In genomic region chr5:177471610-177472356, GRCh38 we compare ENCODE assay signal across 9 cellular contexts. TPM values are rescaled to one million over a fixed set of nuclear protein-coding genes. Genes with fewer than 3 reads are reported as not detected.
A peak's percentile ranks its signal among the peaks of the same experiment; 100 is the strongest.
DNase-seq lines count a peak whose midpoint lies in the region; TF ChIP-seq lines count a peak whose summit lies in the region.
"Had no signal": no experiment of that assay in that cellular context is flagged by ENCODE, and none has a peak within 500 bp of the region (broad histone marks: within the 10 kb centered on the region; RNA-seq: fewer than 3 reads in every experiment).

No MANE protein-coding gene starts in this region.

- H2AFZ ChIP-seq in OCI-LY3 (ENCODE audit: low read depth, low read length) = no peak overlapping the region
- no peak overlapping the region for H2AFZ ChIP-seq in neuronal stem cell (ENCODE audit: low read length)

- H3K27me3 Mint-ChIP-seq in endodermal cell (ENCODE audit: insufficient read depth) = no peaks in the 10 kb centered on the region

- DNase-seq in endodermal cell (peak; percentile 60), neuronal stem cell (ENCODE audit: low spot score) (no peak), SKM-1 treated with dmso at 0.1 percent for 144 hours (lab: John Stamatoyannopoulos, UW; ENCODE audit: unreplicated experiment) (no peak), anterior cingulate cortex (lab: John Stamatoyannopoulos, UW) (no peak), kidney tubule cell (ENCODE audit: low spot score) (no peak), NCI-H1436 (lab: John Stamatoyannopoulos, UW) (no peak)

- H3K4me3 Mint-ChIP-seq in endodermal cell = peak overlapping the region; percentile 74

- H3K36me3 Mint-ChIP-seq in endodermal cell (ENCODE audit: low read depth) = peaks cover 44% of the 10 kb centered on the region

- H3K14ac ChIP-seq in neuronal stem cell (ENCODE audit: low read length) = no peak overlapping the region

- H3K4me1 ChIP-seq in BLaER1 (peaks cover 61% of the 10 kb centered on the region), OCI-LY3 (ENCODE audit: low read length) (peaks cover 11% of the 10 kb centered on the region), endodermal cell (ENCODE audit: control insufficient read depth, insufficient read depth, low read length) (peaks cover 31% of the 10 kb centered on the region), neuronal stem cell (ENCODE audit: control insufficient read depth in 2 of 2, insufficient read depth in 1 of 2, low read depth in 1 of 2, low read length in 2 of 2) (peaks cover 41 to 44% of the 10 kb centered on the region in 2 donors)

- H2BK15ac ChIP-seq in neuronal stem cell (ENCODE audit: low read length) = no peak overlapping the region

- no peak overlapping the region for H4K91ac ChIP-seq in neuronal stem cell (ENCODE audit: low read depth, low read length, poor library complexity)

- peaks cover 59% of the 10 kb centered on the region for H4K20me1 ChIP-seq in BLaER1
- H4K20me1 ChIP-seq in OCI-LY3 (ENCODE audit: insufficient read depth, low read length) = peaks cover 33% of the 10 kb centered on the region

- no peak overlapping the region for H4K8ac ChIP-seq in neuronal stem cell (ENCODE audit: low read depth, low read length)

- H3K27ac ChIP-seq in BLaER1 (peak overlapping the region; percentile 99), OCI-LY3 (ENCODE audit: low read length) (no peak overlapping the region), endodermal cell (ENCODE audit: low read depth, low read length) (peak overlapping the region; percentile 96), neuronal stem cell (replicated peaks; ENCODE audit: low read length) (peak overlapping the region; percentile 38)
- H3K27ac ChIP-seq: pancreas had no signal

- H3K4me3 ChIP-seq in BLaER1 (peak overlapping the region; percentile 95), OCI-LY3 (ENCODE audit: low read length) (peak overlapping the region; percentile 92), endodermal cell (ENCODE audit: low read length) (peak overlapping the region; percentile 93), neuronal stem cell (ENCODE audit: low read length in 2 of 2) (peak overlapping the region; percentile 94 to 96)

- H3K79me1 ChIP-seq in neuronal stem cell (ENCODE audit: low read depth, low read length) = peaks cover 30% of the 10 kb centered on the region

- WGBS in endodermal cell (ENCODE audit: insufficient coverage in 1 of 2, insufficient read length in 1 of 2), 2 experiments = 71 to 73% methylated on average over 9 to 14 of the region's 14 CpGs
- WGBS in neuronal stem cell (ENCODE audit: extremely low coverage in 2 of 2, insufficient read length in 2 of 2, insufficient replicate concordance in 1 of 2), 2 donors = no CpG with 5 or more reads among the region's 14 CpGs

- H3K18ac ChIP-seq in neuronal stem cell (ENCODE audit: low read length) = peak overlapping the region; percentile 99

- peak overlapping the region; percentile 93 for H2BK120ac ChIP-seq in neuronal stem cell (ENCODE audit: low read depth, low read length)

- H3K9me3 Mint-ChIP-seq in endodermal cell = no peaks in the 10 kb centered on the region

- H3K79me2 ChIP-seq in OCI-LY3 (ENCODE audit: low read length) = peaks cover 35% of the 10 kb centered on the region

- peak overlapping the region; percentile 68 for H2AK5ac ChIP-seq in neuronal stem cell (ENCODE audit: low read depth, low read length)

- peaks cover 6% of the 10 kb centered on the region for H3K9me3 ChIP-seq in BLaER1
- H3K9me3 ChIP-seq in OCI-LY3 (ENCODE audit: insufficient read depth, low read length) = no peaks in the 10 kb centered on the region
- no peaks in the 10 kb centered on the region for H3K9me3 ChIP-seq in endodermal cell (ENCODE audit: control insufficient read depth, low read length)
- peaks cover 0 to 3% of the 10 kb centered on the region in 2 donors for H3K9me3 ChIP-seq in neuronal stem cell (replicated peaks in 1 of 2; ENCODE audit: control insufficient read depth in 2 of 2, insufficient read depth in 1 of 2, low read depth in 1 of 2, low read length in 2 of 2)
- H3K9me3 ChIP-seq: pancreas had no signal

- H3K9ac ChIP-seq in BLaER1 (peak overlapping the region; percentile 99), OCI-LY3 (ENCODE audit: low read length) (peak overlapping the region; percentile 75), endodermal cell (ENCODE audit: extremely low read depth, low read length, poor library complexity, severe bottlenecking) (peak overlapping the region; percentile 86), neuronal stem cell (ENCODE audit: low read depth, low read length, poor library complexity) (peak overlapping the region; percentile 95)

- H3K23ac ChIP-seq in neuronal stem cell (ENCODE audit: low read depth, low read length, poor library complexity) = no peak overlapping the region

- H2BK5ac ChIP-seq in neuronal stem cell (ENCODE audit: low read length) = peak overlapping the region; percentile 95

- no peak overlapping the region for H3K4ac ChIP-seq in neuronal stem cell (ENCODE audit: low read length)

- peaks cover 35% of the 10 kb centered on the region for H3K4me1 Mint-ChIP-seq in endodermal cell

- H3K4me2 ChIP-seq in BLaER1 = peak overlapping the region; percentile 99
- peak overlapping the region; percentile 84 for H3K4me2 ChIP-seq in OCI-LY3 (ENCODE audit: low read length)
- peak overlapping the region; percentile 87 for H3K4me2 ChIP-seq in neuronal stem cell (ENCODE audit: insufficient read depth, low read length, poor library complexity, severe bottlenecking)

- H3K36me3 ChIP-seq in BLaER1 = peaks cover 56% of the 10 kb centered on the region
- H3K36me3 ChIP-seq in OCI-LY3 (replicated peaks; ENCODE audit: low read depth, low read length) = peaks cover 8% of the 10 kb centered on the region
- H3K36me3 ChIP-seq in endodermal cell (ENCODE audit: control insufficient read depth, insufficient read depth, low read length) = peaks cover 55% of the 10 kb centered on the region
- H3K36me3 ChIP-seq in neuronal stem cell (replicated peaks in 1 of 2; ENCODE audit: control insufficient read depth in 2 of 2, insufficient read depth in 2 of 2, low read length in 2 of 2) = peaks cover 39 to 58% of the 10 kb centered on the region in 2 donors
- H3K36me3 ChIP-seq: pancreas had no signal

- H3K27me3 ChIP-seq in BLaER1 = no peaks in the 10 kb centered on the region
- H3K27me3 ChIP-seq in OCI-LY3 (ENCODE audit: low read depth, low read length) = peaks cover 4% of the 10 kb centered on the region; the same call in 1 of the 2 replicates
- H3K27me3 ChIP-seq in endodermal cell (ENCODE audit: control insufficient read depth, insufficient read depth, low read length, poor library complexity, severe bottlenecking) = no peaks in the 10 kb centered on the region
- H3K27me3 ChIP-seq in neuronal stem cell (ENCODE audit: control insufficient read depth in 3 of 3, insufficient read depth in 3 of 3, low read depth in 1 of 3, low read length in 3 of 3) = no peaks in the 10 kb centered on the region
- H3K27me3 ChIP-seq: pancreas had no signal

- H3K27ac Mint-ChIP-seq in endodermal cell = peak overlapping the region; percentile 44

- TF ChIP-seq CTCF in OCI-LY3 (IDR thresholded peaks at IDR 0.05; ENCODE audit: low read depth, low read length) = no peak
- no peak for TF ChIP-seq CTCF in endodermal cell (conservative IDR thresholded peaks at IDR 0.05)

- H2BK12ac ChIP-seq in neuronal stem cell (ENCODE audit: low read length) = no peak overlapping the region

RNA-seq across cellular contexts. Expression of gene DBN1, which starts 1.7 kb away (rescaled TPM):
- 100 to 1,000 TPM; 322 to 383 TPM for total RNA-seq in endodermal cell
- 285 TPM for polyA plus RNA-seq in endodermal cell (2013, experiment 1 of 2)
- 272 TPM for polyA plus RNA-seq in endodermal cell (2013, experiment 2 of 2)
- polyA plus RNA-seq in neuronal stem cell (2013, experiment 1 of 2) = 205 TPM
- polyA plus RNA-seq in neuronal stem cell (2013, experiment 2 of 2) = 197 TPM

RNA-seq across cellular contexts. Expression of gene PRR7, which starts 25.2 kb away (rescaled TPM):
- total RNA-seq in endodermal cell = 1 to 10 TPM; 4.7 to 8.0 TPM
- polyA plus RNA-seq in endodermal cell (2013, experiment 1 of 2) = 8.2 TPM
- 8.7 TPM for polyA plus RNA-seq in endodermal cell (2013, experiment 2 of 2)
- polyA plus RNA-seq in neuronal stem cell (2013, experiment 1 of 2) = 26.8 TPM
- polyA plus RNA-seq in neuronal stem cell (2013, experiment 2 of 2) = 26.8 TPM

RNA-seq across cellular contexts. Expression of gene PDLIM7, which starts 25.6 kb away (rescaled TPM):
- total RNA-seq in endodermal cell = 100 to 1,000 TPM; 196 to 241 TPM
- polyA plus RNA-seq in endodermal cell (2013, experiment 1 of 2) = 307 TPM
- polyA plus RNA-seq in endodermal cell (2013, experiment 2 of 2) = 281 TPM
- 206 TPM for polyA plus RNA-seq in neuronal stem cell (2013, experiment 1 of 2)
- polyA plus RNA-seq in neuronal stem cell (2013, experiment 2 of 2) = 193 TPM

RNA-seq across cellular contexts. Expression of gene DOK3, which starts 37.8 kb away (rescaled TPM):
- 1 to 10 TPM; 2.1 to 7.7 TPM for total RNA-seq in endodermal cell
- 2.2 TPM for polyA plus RNA-seq in endodermal cell (2013, experiment 1 of 2)
- 3.3 TPM for polyA plus RNA-seq in endodermal cell (2013, experiment 2 of 2)
- 1.2 TPM for polyA plus RNA-seq in neuronal stem cell (2013, experiment 1 of 2)
- polyA plus RNA-seq in neuronal stem cell (2013, experiment 2 of 2) = 1.2 TPM

RNA-seq across cellular contexts. Expression of gene DDX41, which starts 45.0 kb away (rescaled TPM):
- 100 to 1,000 TPM; 115 TPM for total RNA-seq in endodermal cell
- 82.8 TPM for polyA plus RNA-seq in endodermal cell (2013, experiment 1 of 2)
- polyA plus RNA-seq in endodermal cell (2013, experiment 2 of 2) = 76.3 TPM
- polyA plus RNA-seq in neuronal stem cell (2013, experiment 1 of 2) = 67.4 TPM
- 68.2 TPM for polyA plus RNA-seq in neuronal stem cell (2013, experiment 2 of 2)
